1 cellular context compared by ENCODE assay signal in genomic region chr3:46080124-46080991, GRCh38.
TF ChIP-seq lines count a peak whose summit lies in the region.

No MANE protein-coding gene starts in this region.

TF ChIP-seq in K562, 482 proteins besides CTCF, POLR2A, EP300 and RAD21:
- TF ChIP-seq, protein P1, sequence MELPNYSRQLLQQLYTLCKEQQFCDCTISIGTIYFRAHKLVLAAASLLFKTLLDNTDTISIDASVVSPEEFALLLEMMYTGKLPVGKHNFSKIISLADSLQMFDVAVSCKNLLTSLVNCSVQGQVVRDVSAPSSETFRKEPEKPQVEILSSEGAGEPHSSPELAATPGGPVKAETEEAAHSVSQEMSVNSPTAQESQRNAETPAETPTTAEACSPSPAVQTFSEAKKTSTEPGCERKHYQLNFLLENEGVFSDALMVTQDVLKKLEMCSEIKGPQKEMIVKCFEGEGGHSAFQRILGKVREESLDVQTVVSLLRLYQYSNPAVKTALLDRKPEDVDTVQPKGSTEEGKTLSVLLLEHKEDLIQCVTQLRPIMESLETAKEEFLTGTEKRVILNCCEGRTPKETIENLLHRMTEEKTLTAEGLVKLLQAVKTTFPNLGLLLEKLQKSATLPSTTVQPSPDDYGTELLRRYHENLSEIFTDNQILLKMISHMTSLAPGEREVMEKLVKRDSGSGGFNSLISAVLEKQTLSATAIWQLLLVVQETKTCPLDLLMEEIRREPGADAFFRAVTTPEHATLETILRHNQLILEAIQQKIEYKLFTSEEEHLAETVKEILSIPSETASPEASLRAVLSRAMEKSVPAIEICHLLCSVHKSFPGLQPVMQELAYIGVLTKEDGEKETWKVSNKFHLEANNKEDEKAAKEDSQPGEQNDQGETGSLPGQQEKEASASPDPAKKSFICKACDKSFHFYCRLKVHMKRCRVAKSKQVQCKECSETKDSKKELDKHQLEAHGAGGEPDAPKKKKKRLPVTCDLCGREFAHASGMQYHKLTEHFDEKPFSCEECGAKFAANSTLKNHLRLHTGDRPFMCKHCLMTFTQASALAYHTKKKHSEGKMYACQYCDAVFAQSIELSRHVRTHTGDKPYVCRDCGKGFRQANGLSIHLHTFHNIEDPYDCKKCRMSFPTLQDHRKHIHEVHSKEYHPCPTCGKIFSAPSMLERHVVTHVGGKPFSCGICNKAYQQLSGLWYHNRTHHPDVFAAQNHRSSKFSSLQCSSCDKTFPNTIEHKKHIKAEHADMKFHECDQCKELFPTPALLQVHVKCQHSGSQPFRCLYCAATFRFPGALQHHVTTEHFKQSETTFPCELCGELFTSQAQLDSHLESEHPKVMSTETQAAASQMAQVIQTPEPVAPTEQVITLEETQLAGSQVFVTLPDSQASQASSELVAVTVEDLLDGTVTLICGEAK (IDR thresholded peaks at IDR 0.05): peak; percentile 82
- TF ChIP-seq, protein P1 (CRISPR knock-in tag; IDR thresholded peaks at IDR 0.05): no peak
- TF ChIP-seq TAL1 (IDR thresholded peaks at IDR 0.05): no peak
- no peak for TF ChIP-seq BRF2 (IDR thresholded peaks at IDR 0.05; ENCODE audit: borderline replicate concordance, insufficient read depth, insufficient read length)
TF ChIP-seq in K562: peak in this region for 1.
